Comparison of ENCODE assay signal across 20 cellular contexts in genomic region chr6:170443151-170443662, GRCh38.
DNase-seq lines count a peak whose midpoint lies in the region; ATAC-seq and TF ChIP-seq lines count a peak whose summit lies in the region.
"Had no signal": no experiment of that assay in that cellular context is flagged by ENCODE, and none has a peak within 500 bp of the region (broad histone marks: within the 10 kb centered on the region; RNA-seq: fewer than 3 reads in every experiment).

No MANE protein-coding gene starts in this region.

- no peaks in the 10 kb centered on the region for H3K27me3 Mint-ChIP-seq in natural killer cell (ENCODE audit: low read depth in 2 of 2)
- H3K27me3 Mint-ChIP-seq in endothelial cell (ENCODE audit: unreplicated experiment): peaks cover 7% of the 10 kb centered on the region

- no peaks in the 10 kb centered on the region for H3K36me3 Mint-ChIP-seq in natural killer cell
- H3K36me3 Mint-ChIP-seq in endothelial cell (ENCODE audit: low read depth, unreplicated experiment): peaks cover 5% of the 10 kb centered on the region

- no peak overlapping the region for H3K4me3 ChIP-seq in H7 (ENCODE audit: insufficient read depth, low read depth, low read length)
- H3K4me3 ChIP-seq in astrocyte of the spinal cord (ENCODE audit: low read depth, low read length): no peak overlapping the region
- H3K4me3 ChIP-seq: lower lobe of right lung had no signal

- H3K9me3 Mint-ChIP-seq in natural killer cell: no peaks in the 10 kb centered on the region
- peaks cover 4% of the 10 kb centered on the region for H3K9me3 Mint-ChIP-seq in endothelial cell (ENCODE audit: unreplicated experiment)
- H3K9me3 Mint-ChIP-seq: nephron had no signal

- H3K27me3 ChIP-seq in H7 (ENCODE audit: control insufficient read depth, insufficient read depth, low read length): no peaks in the 10 kb centered on the region

- peak; percentile 4 for TF ChIP-seq CTCF in astrocyte of the spinal cord (IDR thresholded peaks at IDR 0.05; ENCODE audit: low read depth, low read length)
- no peak for TF ChIP-seq CTCF in natural killer cell (IDR thresholded peaks at IDR 0.05)
- no peak for TF ChIP-seq CTCF in endothelial cell (IDR thresholded peaks at IDR 0.05; ENCODE audit: unreplicated experiment)

- H3K4me3 Mint-ChIP-seq in natural killer cell (peak overlapping the region; percentile 55), endothelial cell (ENCODE audit: unreplicated experiment) (no peak overlapping the region)
- H3K4me3 Mint-ChIP-seq: activated CD8-positive, alpha-beta T cell treated with anti-CD3 and anti-CD28 coated beads, Interleukin-2, amount 10 ng/mL, durations not matched to agents 7 days and 5 days; nephron had no signal

- no peaks in the 10 kb centered on the region for H3K36me3 ChIP-seq in H7 (replicated peaks; ENCODE audit: control insufficient read depth, insufficient read depth, low read length)
- H3K36me3 ChIP-seq: lower lobe of right lung had no signal

- ATAC-seq in natural killer cell: no peak
- no peak for ATAC-seq in HG02870 (IDR thresholded peaks at IDR 0.05; ENCODE audit: unreplicated experiment)
- ATAC-seq: activated CD8-positive, alpha-beta T cell treated with anti-CD3 and anti-CD28 coated beads, Interleukin-2, amount 10 ng/mL, durations not matched to agents 7 days and 5 days; sciatic nerve had no signal

- in situ Hi-C loops in astrocyte of the spinal cord (cut with HindIII; ENCODE audit: low sequenced_read_pairs): no loop called here

- peaks cover 72 to 77% of the 10 kb centered on the region in 2 donors for H3K4me1 Mint-ChIP-seq in natural killer cell
- H3K4me1 Mint-ChIP-seq in endothelial cell (ENCODE audit: unreplicated experiment): no peaks in the 10 kb centered on the region

- DNase-seq in DMS 273 (lab: John Stamatoyannopoulos, UW; ENCODE audit: unreplicated experiment) (peak; percentile 32), DMS 273 treated with DMSO at 0.1 percent for 48 hours (lab: John Stamatoyannopoulos, UW) (no peak), H7 (peak; percentile 85), astrocyte of the spinal cord (ENCODE audit: low read depth, low spot score) (no peak), natural killer cell (no peak), NCI-H526 treated with DMSO at 0.1 percent for 48 hours (lab: John Stamatoyannopoulos, UW) (no peak), endothelial cell (ENCODE audit: low spot score) (no peak)
- DNase-seq: 8988T; activated CD8-positive, alpha-beta T cell treated with anti-CD3 and anti-CD28 coated beads, Interleukin-2, amount 10 ng/mL, durations not matched to agents 7 days and 5 days; activated gamma-delta T cell; effector memory CD4-positive, alpha-beta T cell; KBM-7; lower lobe of right lung; NCI-H187 treated with DMSO at 0.1 percent for 48 hours; SIG-M5; stimulated activated CD4-positive, alpha-beta T cell treated with anti-CD3 and anti-CD28 coated beads, Interleukin-4, amount 100 ng/mL, for 4 hours; trophoblast cell had no signal

- intact Hi-C loops in natural killer cell (cut with micrococcal nuclease): loop anchor here (5.0 kb wide), 3 partner anchors 34 to 136 kb away; partner anchors contain the start of gene FAM120B

- H3K27ac Mint-ChIP-seq in natural killer cell (peak overlapping the region; percentile 86 to 95), endothelial cell (ENCODE audit: unreplicated experiment) (no peak overlapping the region)
- H3K27ac Mint-ChIP-seq: activated CD8-positive, alpha-beta T cell treated with anti-CD3 and anti-CD28 coated beads, Interleukin-2, amount 10 ng/mL, durations not matched to agents 7 days and 5 days; nephron had no signal

Comparison
In these comparisons a context has a peak if more than half of its experiments do, and no peak if none do; other contexts are left out.
1. DNase-seq: peak in DMS 273 (single experiment) and H7 (single experiment); none in DMS 273 treated with DMSO at 0.1 percent for 48 hours (single experiment), astrocyte of the spinal cord (single experiment), natural killer cell (single experiment), NCI-H526 treated with DMSO at 0.1 percent for 48 hours (single experiment) and endothelial cell (single experiment).